Comparison of ENCODE assay signal across 8 cellular contexts in genomic region chr12:122981036-122981471, GRCh38. TPM values are rescaled to one million over a fixed set of nuclear protein-coding genes. Genes with fewer than 3 reads are reported as not detected.
DNase-seq lines count a peak whose midpoint lies in the region; ATAC-seq, FAIRE-seq and TF ChIP-seq lines count a peak whose summit lies in the region.

No MANE protein-coding gene starts in this region.

- peak overlapping the region; percentile 82 to 97 (median 96) for H3K4me3 ChIP-seq in BLaER1 treated with 17β-estradiol and CSF1 and Interleukin-3, amounts not matched to agents 10 nM and 100 nM
- H3K4me3 ChIP-seq in MM.1S (ENCODE audit: low read length) (peak overlapping the region; percentile 74), mononuclear cell (ENCODE audit: low read length) (peak overlapping the region; percentile 80)

- no peaks in the 10 kb centered on the region for H3K27me3 ChIP-seq in BLaER1 treated with 17β-estradiol and CSF1 and Interleukin-3, amounts not matched to agents 10 nM and 100 nM
- H3K27me3 ChIP-seq in MM.1S (replicated peaks; ENCODE audit: insufficient read depth, low read length) (no peaks in the 10 kb centered on the region), mononuclear cell (ENCODE audit: insufficient read depth, low read length) (no peaks in the 10 kb centered on the region)

- H3K4me1 Mint-ChIP-seq in chondrocyte (ENCODE audit: low read depth), result peaks cover 66% of the 10 kb centered on the region

- peaks cover 24 to 63% (median 40%) of the 10 kb centered on the region in 11 experiments; a peak in 20 of 22 replicates for H4K20me1 ChIP-seq in BLaER1 treated with 17β-estradiol and CSF1 and Interleukin-3, amounts not matched to agents 10 nM and 100 nM
- no peaks in the 10 kb centered on the region for H4K20me1 ChIP-seq in MM.1S (ENCODE audit: insufficient read depth, low read length)

- TF ChIP-seq CTCF in MM.1S (IDR thresholded peaks at IDR 0.05; ENCODE audit: low read length), result no peak
- peak; percentile 31 for TF ChIP-seq CTCF in chondrocyte (IDR thresholded peaks at IDR 0.05)

- no peak for FAIRE-seq in GM12892 (lab: Jason Lieb, UNC)

- H2AFZ ChIP-seq in MM.1S (ENCODE audit: low read length), result 0 out of 2 replicates have a peak overlapping the region, but pooled peaks have one; percentile 35

- H3K9ac ChIP-seq in BLaER1 treated with 17β-estradiol and CSF1 and Interleukin-3, amounts not matched to agents 10 nM and 100 nM, result peak overlapping the region; percentile 87 to 100 (median 94)
- peak overlapping the region; percentile 75 for H3K9ac ChIP-seq in MM.1S (ENCODE audit: low read length)

- no peak for TF ChIP-seq POLR2A in GM12892 (IDR thresholded peaks at IDR 0.05; ENCODE audit: low read depth, low read length)

- no peaks in the 10 kb centered on the region for H3K9me3 ChIP-seq in BLaER1 treated with 17β-estradiol and CSF1 and Interleukin-3, amounts not matched to agents 10 nM and 100 nM (replicated peaks in 1 of 11)
- no peaks in the 10 kb centered on the region for H3K9me3 ChIP-seq in MM.1S (replicated peaks; ENCODE audit: insufficient read depth, low read length)
- H3K9me3 ChIP-seq in mononuclear cell (ENCODE audit: low read depth, low read length), result no peaks in the 10 kb centered on the region

- H3K79me2 ChIP-seq in MM.1S (ENCODE audit: low read length), result peaks cover 30% of the 10 kb centered on the region

- no peaks in the 10 kb centered on the region for H3K9me3 Mint-ChIP-seq in chondrocyte (ENCODE audit: low read depth)

- H3K27ac ChIP-seq in BLaER1 treated with 17β-estradiol and CSF1 and Interleukin-3, amounts not matched to agents 10 nM and 100 nM, result peak overlapping the region; percentile 82 to 100 (median 92)
- no peak overlapping the region; the same call in 1 of the 2 replicates for H3K27ac ChIP-seq in MM.1S (ENCODE audit: low read length)

- no peak for DNase-seq in MM.1S
- no peak for DNase-seq in chondrocyte (ENCODE audit: low spot score)
- DNase-seq in SIG-M5 (lab: John Stamatoyannopoulos, UW), result no peak
- DNase-seq in GM12892 (ENCODE audit: insufficient read length), result no peak
- DNase-seq in mesenteric fat pad (ENCODE audit: low spot score), result no peak

- H3K27me3 Mint-ChIP-seq in chondrocyte (ENCODE audit: low read depth), result no peaks in the 10 kb centered on the region

- ATAC-seq in GM19467 (IDR thresholded peaks at IDR 0.05; ENCODE audit: unreplicated experiment), result peak; percentile 14

- peaks cover 12 to 72% (median 46%) of the 10 kb centered on the region in 11 experiments; a peak in 21 of 22 replicates for H3K36me3 ChIP-seq in BLaER1 treated with 17β-estradiol and CSF1 and Interleukin-3, amounts not matched to agents 10 nM and 100 nM
- H3K36me3 ChIP-seq in MM.1S (replicated peaks; ENCODE audit: insufficient read depth, low read length), result no peaks in the 10 kb centered on the region

- H3F3A ChIP-seq in MM.1S (ENCODE audit: insufficient read depth, low read length), result no peaks in the 10 kb centered on the region

- H3K4me2 ChIP-seq in BLaER1 treated with 17β-estradiol and CSF1 and Interleukin-3, amounts not matched to agents 10 nM and 100 nM, result peak overlapping the region; percentile 89 to 99 (median 96)
- peak overlapping the region; percentile 62; the same call in 1 of the 2 replicates for H3K4me2 ChIP-seq in MM.1S (ENCODE audit: low read depth, low read length)

- H3K27ac Mint-ChIP-seq in chondrocyte (ENCODE audit: unreplicated experiment), result peak overlapping the region; percentile 79

- H3K9me2 ChIP-seq in MM.1S (replicated peaks; ENCODE audit: insufficient read depth, low read length), result no peaks in the 10 kb centered on the region

- peak overlapping the region; percentile 90 for H3K4me3 Mint-ChIP-seq in chondrocyte (ENCODE audit: unreplicated experiment)

- H3K4me1 ChIP-seq in BLaER1 treated with 17β-estradiol and CSF1 and Interleukin-3, amounts not matched to agents 10 nM and 100 nM, result peaks cover 66 to 83% (median 79%) of the 10 kb centered on the region in 10 experiments
- H3K4me1 ChIP-seq in MM.1S (ENCODE audit: low read length) (no peaks in the 10 kb centered on the region), mononuclear cell (ENCODE audit: insufficient read depth, low read length) (peaks cover 72% of the 10 kb centered on the region)

- no peaks in the 10 kb centered on the region for H3K36me3 Mint-ChIP-seq in chondrocyte (ENCODE audit: low read depth)

RNA-seq across cellular contexts. Expression of gene ARL6IP4, which starts 0.6 kb away (rescaled TPM):
- total RNA-seq in chondrocyte (145 to 165 TPM (median 146 TPM) in 3 replicates), mononuclear cell (123 TPM), mesenteric fat pad (132 TPM)
- 157 TPM for polyA plus RNA-seq in GM12892 (2012; ENCODE audit: missing spikeins)

RNA-seq across cellular contexts. Expression of gene OGFOD2, which starts 6.0 kb away (rescaled TPM):
- total RNA-seq in chondrocyte (12.0 to 13.7 TPM (median 13.5 TPM) in 3 replicates), mononuclear cell (4.5 TPM), mesenteric fat pad (8.6 TPM)
- polyA plus RNA-seq in GM12892 (2012; ENCODE audit: missing spikeins), result 8.8 TPM

RNA-seq across cellular contexts. Expression of gene ABCB9, which starts 14.8 kb away (rescaled TPM):
- total RNA-seq in chondrocyte, result 12.9 to 21.6 TPM (median 14.2 TPM) in 3 replicates
- total RNA-seq in mononuclear cell, result 2.1 TPM
- 0.40 TPM for polyA plus RNA-seq in GM12892 (2012; ENCODE audit: missing spikeins)
- total RNA-seq in mesenteric fat pad, result 2.2 TPM
